In genomic region chr6:42782689-42783176, GRCh38 we compare ENCODE assay signal across 1 cellular context.
TF ChIP-seq lines count a peak whose summit lies in the region.

No MANE protein-coding gene starts in this region.

TF ChIP-seq in K562, 482 proteins besides CTCF, POLR2A, EP300 and RAD21 (continued from another document):
- TF ChIP-seq NKRF (IDR thresholded peaks at IDR 0.05; ENCODE audit: borderline replicate concordance) (no peak), TRIM25 (IDR thresholded peaks at IDR 0.05; ENCODE audit: borderline replicate concordance) (no peak), CREB5 (CRISPR knock-in tag; IDR thresholded peaks at IDR 0.05) (peak; percentile 78; the same call in 1 of the 2 replicates), THAP7 (CRISPR knock-in tag; IDR thresholded peaks at IDR 0.05) (peak; percentile 86), LCOR (CRISPR knock-in tag; IDR thresholded peaks at IDR 0.05) (no peak), ELK1 (CRISPR knock-in tag; IDR thresholded peaks at IDR 0.05) (no peak), NFIX (CRISPR knock-in tag; IDR thresholded peaks at IDR 0.05; ENCODE audit: low read depth) (no peak), MNT (conservative IDR thresholded peaks at IDR 0.05) (0 out of 4 replicates have a peak, but pooled peaks of 1 of the 2 experiments have one; percentile 21), MYC (IDR thresholded peaks at IDR 0.05; ENCODE audit: low read depth, low read length) (peak; percentile 60; the same call in 1 of the 2 replicates), MYC (CRISPR knock-in tag; IDR thresholded peaks at IDR 0.05; ENCODE audit: borderline replicate concordance, low read depth) (no peak), DEAF1 (CRISPR knock-in tag; IDR thresholded peaks at IDR 0.05) (no peak), CREB1 (IDR thresholded peaks at IDR 0.05) (no peak; the same call in 1 of the 2 replicates), CREB1 (CRISPR knock-in tag; IDR thresholded peaks at IDR 0.05) (0 out of 2 replicates have a peak, but pooled peaks have one; percentile 9), HMGN3 (IDR thresholded peaks at IDR 0.05; ENCODE audit: borderline replicate concordance, extremely low read depth, insufficient read length, low read depth, low read length) (peak; percentile 21), TEAD2 (tag; IDR thresholded peaks at IDR 0.05) (no peak), PATZ1 (CRISPR knock-in tag; IDR thresholded peaks at IDR 0.05; ENCODE audit: borderline replicate concordance) (0 out of 2 replicates have a peak, but pooled peaks have one; percentile 44), NR2C1 (IDR thresholded peaks at IDR 0.05) (no peak), NR2C1 (tag; IDR thresholded peaks at IDR 0.05) (no peak), STAT5A (IDR thresholded peaks at IDR 0.05; ENCODE audit: borderline replicate concordance, low read length) (peak; percentile 16; the same call in 1 of the 2 replicates), MXI1 (IDR thresholded peaks at IDR 0.05; ENCODE audit: low read depth, low read length) (no peak), TAF7 (tag; IDR thresholded peaks at IDR 0.05) (peak; percentile 55; the same call in 1 of the 2 replicates)
